In the genomic region with DNA sequence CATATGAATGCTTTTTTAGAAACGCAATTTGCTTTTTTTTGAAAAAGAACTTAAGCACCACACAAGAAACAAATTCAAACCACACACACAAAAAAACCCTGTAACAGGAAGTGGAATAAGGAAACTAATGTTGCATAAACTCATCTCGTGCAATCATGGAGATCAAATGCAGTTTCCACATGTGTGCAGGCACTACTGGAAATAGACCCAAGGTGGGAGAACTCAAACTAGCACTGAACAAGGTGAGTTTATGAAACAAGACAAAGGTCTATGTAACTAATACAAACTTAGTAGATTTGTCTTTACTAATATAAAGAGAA, we compare ENCODE assay signal across 9 cellular contexts. TPM values are rescaled to one million over a fixed set of nuclear protein-coding genes. Genes with fewer than 3 reads are reported as not detected.
DNase-seq lines count a peak whose midpoint lies in the region; ATAC-seq and TF ChIP-seq lines count a peak whose summit lies in the region.
"Had no signal": no experiment of that assay in that cellular context is flagged by ENCODE, and none has a peak within 500 bp of the region (broad histone marks: within the 10 kb centered on the region; RNA-seq: fewer than 3 reads in every experiment).

No MANE protein-coding gene starts in this region.

- DNase-seq in NCI-H128 (lab: John Stamatoyannopoulos, UW; ENCODE audit: unreplicated experiment) = no peak
- no peak for DNase-seq in Caco-2
- DNase-seq in A673 (ENCODE audit: low spot score) = no peak
- DNase-seq in GM19240 (ENCODE audit: insufficient read length, low spot score) = no peak
- DNase-seq: NCI-H1417 treated with DMSO at 0.1 percent for 48 hours had no signal

- H3K9me3 Mint-ChIP-seq in T-helper 1 cell treated with Interleukin-12 subunit alpha and Interleukin-12 subunit beta and Interleukin-4 antibody, amounts not matched to agents 30 μg/mL and 1 μg/mL, for 36 hours = peaks cover 11% of the 10 kb centered on the region
- peaks cover 14% of the 10 kb centered on the region for H3K9me3 Mint-ChIP-seq in nephron
- H3K9me3 Mint-ChIP-seq in Caco-2 (ENCODE audit: unreplicated experiment) = no peaks in the 10 kb centered on the region

- intact Hi-C loops in Caco-2 (cut with micrococcal nuclease; ENCODE audit: unreplicated experiment) = no loop called here
- intact Hi-C loops in A673 (cut with micrococcal nuclease; ENCODE audit: unreplicated experiment) = no loop called here

- TF ChIP-seq CTCF in nephron (IDR thresholded peaks at IDR 0.05; ENCODE audit: unreplicated experiment in 3 of 3) (no peak), Caco-2 (IDR thresholded peaks at IDR 0.05; ENCODE audit: insufficient read depth in 1 of 2, low read depth in 1 of 2, low read length in 1 of 2, severe bottlenecking in 1 of 2, unreplicated experiment in 1 of 2) (no peak), A673 (conservative IDR thresholded peaks at IDR 0.05; ENCODE audit: low read depth, low read length) (no peak)

- no peaks in the 10 kb centered on the region for H3K27me3 Mint-ChIP-seq in T-helper 1 cell treated with Interleukin-12 subunit alpha and Interleukin-12 subunit beta and Interleukin-4 antibody, amounts not matched to agents 30 μg/mL and 1 μg/mL, for 36 hours (ENCODE audit: low read depth)
- no peaks in the 10 kb centered on the region for H3K27me3 Mint-ChIP-seq in nephron (ENCODE audit: low read depth)
- H3K27me3 Mint-ChIP-seq in Caco-2 (ENCODE audit: insufficient read depth, unreplicated experiment) = no peaks in the 10 kb centered on the region

- peak; percentile 47 for ATAC-seq in GM18873 (IDR thresholded peaks at IDR 0.05; ENCODE audit: low FRiP score, unreplicated experiment)
- peak; percentile 73 for ATAC-seq in HG02885 (IDR thresholded peaks at IDR 0.05; ENCODE audit: poor library complexity, unreplicated experiment)

- peaks cover 22% of the 10 kb centered on the region for H3K36me3 Mint-ChIP-seq in T-helper 1 cell treated with Interleukin-12 subunit alpha and Interleukin-12 subunit beta and Interleukin-4 antibody, amounts not matched to agents 30 μg/mL and 1 μg/mL, for 36 hours (ENCODE audit: low read depth)
- peaks cover 51% of the 10 kb centered on the region for H3K36me3 Mint-ChIP-seq in nephron (ENCODE audit: low read depth)
- H3K36me3 Mint-ChIP-seq in Caco-2 (ENCODE audit: insufficient read depth, unreplicated experiment) = no peaks in the 10 kb centered on the region

- BruUV-seq in Caco-2 (replicated peaks; lab: Mats Ljungman, UMichigan) (no TSS peak), A673 (replicated peaks; lab: Mats Ljungman, UMichigan) (no TSS peak)

- H3K27ac Mint-ChIP-seq in T-helper 1 cell treated with Interleukin-12 subunit alpha and Interleukin-12 subunit beta and Interleukin-4 antibody, amounts not matched to agents 30 μg/mL and 1 μg/mL, for 36 hours = peak overlapping the region; percentile 64
- H3K27ac Mint-ChIP-seq in nephron (peak overlapping the region; percentile 23 to 80 (median 68)), Caco-2 (ENCODE audit: unreplicated experiment) (no peak overlapping the region)

- POLR2A ChIA-PET in Caco-2 (lab: Charles Lee) = no interaction called here
- POLR2A ChIA-PET in A673 (lab: Charles Lee; ENCODE audit: low non-redundant PET) = no interaction called here

- CTCF ChIA-PET in Caco-2 (lab: Charles Lee) (no interaction called here), A673 (lab: Charles Lee) (no interaction called here)

- H3K36me3 ChIP-seq in Caco-2 (ENCODE audit: control insufficient read depth, insufficient read depth, low read length) (no peaks in the 10 kb centered on the region), A673 (ENCODE audit: insufficient read depth, low read length, poor library complexity, severe bottlenecking) (no peaks in the 10 kb centered on the region)

- peaks cover 18% of the 10 kb centered on the region for H3K4me1 ChIP-seq in Caco-2
- H3K4me1 ChIP-seq in A673 (ENCODE audit: insufficient read depth, low read length, poor library complexity, severe bottlenecking) = peaks cover 12% of the 10 kb centered on the region

- H3K4me3 ChIP-seq in Caco-2 (ENCODE audit: low read depth, low read length) = no peak overlapping the region
- H3K4me3 ChIP-seq in A673 (ENCODE audit: low read depth, low read length, poor library complexity, severe bottlenecking) = no peak overlapping the region

- H3K4me1 Mint-ChIP-seq in T-helper 1 cell treated with Interleukin-12 subunit alpha and Interleukin-12 subunit beta and Interleukin-4 antibody, amounts not matched to agents 30 μg/mL and 1 μg/mL, for 36 hours (ENCODE audit: low read depth) = peaks cover 24% of the 10 kb centered on the region
- H3K4me1 Mint-ChIP-seq in nephron (peaks cover 17% of the 10 kb centered on the region), Caco-2 (ENCODE audit: low read depth, unreplicated experiment) (no peaks in the 10 kb centered on the region)

- H3K27ac ChIP-seq in A673 (ENCODE audit: low read depth, low read length, poor library complexity, severe bottlenecking) = no peak overlapping the region

- H3K4me3 Mint-ChIP-seq in T-helper 1 cell treated with Interleukin-12 subunit alpha and Interleukin-12 subunit beta and Interleukin-4 antibody, amounts not matched to agents 30 μg/mL and 1 μg/mL, for 36 hours = peak overlapping the region; percentile 77
- H3K4me3 Mint-ChIP-seq in nephron = no peak overlapping the region
- H3K4me3 Mint-ChIP-seq in Caco-2 (ENCODE audit: unreplicated experiment) = no peak overlapping the region

- H3K9me3 ChIP-seq in Caco-2 (peaks cover 8% of the 10 kb centered on the region; the same call in 1 of the 2 replicates), A673 (ENCODE audit: low read depth, low read length, poor library complexity, severe bottlenecking) (no peaks in the 10 kb centered on the region)

- H3K27me3 ChIP-seq in Caco-2 (replicated peaks; ENCODE audit: control insufficient read depth, insufficient read depth, low read length) (no peaks in the 10 kb centered on the region), A673 (replicated peaks; ENCODE audit: insufficient read depth, low read depth, low read length, poor library complexity) (no peaks in the 10 kb centered on the region)

RNA-seq across cellular contexts. Expression of a gene that starts 17.5 kb away (rescaled TPM):
- total RNA-seq in Caco-2 (2022) = 11.2 and 16.9 TPM in 2 replicates
- total RNA-seq in A673 (2021) = 61.0 and 63.5 TPM in 2 replicates

RNA-seq across cellular contexts. Expression of a gene that starts 58.3 kb away (rescaled TPM):
- total RNA-seq in Caco-2 (2022) = not detected in 2 replicates
- total RNA-seq in A673 (2021) = 0.37 and 0.74 TPM in 2 replicates
